In the genomic region with DNA sequence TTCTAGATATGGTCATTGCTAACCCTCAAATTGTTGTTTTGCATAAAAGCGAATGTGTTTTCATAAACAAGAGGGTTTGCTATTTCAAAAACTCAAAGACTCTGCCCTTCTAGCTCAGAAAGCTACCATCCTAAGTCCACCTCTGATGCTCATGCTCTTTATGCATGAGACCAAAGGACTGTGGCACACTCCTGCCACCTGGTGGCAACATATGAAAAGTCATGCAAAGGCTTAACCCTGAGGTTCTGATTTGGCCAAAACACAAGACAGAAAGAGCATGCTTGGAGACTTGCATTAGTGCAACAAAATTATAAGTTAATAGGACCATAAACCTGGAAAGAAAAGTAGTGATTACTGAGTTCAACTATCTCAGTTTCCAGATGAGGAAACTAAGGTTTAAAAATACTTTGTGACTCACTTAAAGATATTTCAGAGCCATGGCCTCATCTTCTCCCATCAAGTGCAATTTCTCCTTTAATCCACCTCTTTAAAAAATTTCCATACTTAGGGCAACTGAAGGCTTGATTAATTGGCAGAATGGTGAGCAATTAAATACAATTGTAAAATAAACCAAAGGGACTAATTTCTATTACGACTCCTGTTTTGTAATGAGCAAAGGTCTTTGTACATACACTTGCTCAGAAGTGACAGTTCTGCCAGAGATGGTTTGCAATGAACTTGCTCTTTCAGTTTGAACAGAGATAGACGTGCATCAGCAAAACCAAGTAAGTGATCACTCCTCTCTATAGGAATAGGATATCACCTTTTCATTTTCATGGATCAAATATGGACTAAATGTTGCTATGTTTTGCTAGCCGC, we compare ENCODE assay signal across 8 cellular contexts.
A peak's percentile ranks its signal among the peaks of the same experiment; 100 is the strongest.
DNase-seq lines count a peak whose midpoint lies in the region; ATAC-seq and TF ChIP-seq lines count a peak whose summit lies in the region.

No MANE protein-coding gene starts in this region.

- peaks cover 0 to 34% of the 10 kb centered on the region in 2 donors for H3K27me3 Mint-ChIP-seq in effector memory CD8-positive, alpha-beta T cell
- H3K27me3 Mint-ChIP-seq in mesothelial cell of epicardium (ENCODE audit: low read depth): no peaks in the 10 kb centered on the region

- ATAC-seq in GM19452 (IDR thresholded peaks at IDR 0.05; ENCODE audit: unreplicated experiment) (peak; percentile 71), HG03469 (IDR thresholded peaks at IDR 0.05; ENCODE audit: unreplicated experiment) (peak; percentile 46)
- peak; percentile 69 for ATAC-seq in effector memory CD8-positive, alpha-beta T cell (replicated peaks)

- H3K9me3 Mint-ChIP-seq in effector memory CD8-positive, alpha-beta T cell: no peaks in the 10 kb centered on the region
- H3K9me3 Mint-ChIP-seq in mesothelial cell of epicardium: no peaks in the 10 kb centered on the region

- H3K4me3 Mint-ChIP-seq in effector memory CD8-positive, alpha-beta T cell: no peak overlapping the region
- no peak overlapping the region for H3K4me3 Mint-ChIP-seq in mesothelial cell of epicardium

- peak; percentile 94 for TF ChIP-seq CTCF in mesothelial cell of epicardium (IDR thresholded peaks at IDR 0.05; ENCODE audit: unreplicated experiment)

- H3K36me3 Mint-ChIP-seq in effector memory CD8-positive, alpha-beta T cell (ENCODE audit: insufficient read depth): no peaks in the 10 kb centered on the region
- H3K36me3 Mint-ChIP-seq in mesothelial cell of epicardium: no peaks in the 10 kb centered on the region

- peaks cover 5 to 13% of the 10 kb centered on the region in 2 donors for H3K4me1 Mint-ChIP-seq in effector memory CD8-positive, alpha-beta T cell (ENCODE audit: low read depth in 2 of 2)
- peaks cover 20% of the 10 kb centered on the region for H3K4me1 Mint-ChIP-seq in mesothelial cell of epicardium

- DNase-seq in COR-L47 (lab: John Stamatoyannopoulos, UW) (peak; percentile 37), NCI-H526 treated with DMSO at 0.1 percent for 48 hours (lab: John Stamatoyannopoulos, UW) (peak; percentile 21), mesothelial cell of epicardium (ENCODE audit: low spot score in 2 of 2, unreplicated experiment in 2 of 2) (peak; percentile 49 to 84)
- peak; percentile 39 to 49 for DNase-seq in activated CD4-positive, alpha-beta T cell treated with anti-CD3 and anti-CD28 coated beads, Interleukin-2, amount 50 U/mL, for 4 hours
- DNase-seq in effector memory CD8-positive, alpha-beta T cell: peak; percentile 36 to 54 (median 40)
- peak; percentile 79 for DNase-seq in stimulated activated CD8-positive, alpha-beta memory T cell treated with anti-CD3 and anti-CD28 coated beads, Interleukin-4, amount 100 ng/mL, for 48 hours

- H3K27ac Mint-ChIP-seq in effector memory CD8-positive, alpha-beta T cell: no peak overlapping the region
- no peak overlapping the region for H3K27ac Mint-ChIP-seq in mesothelial cell of epicardium

Comparison
In these comparisons a context has a peak if more than half of its experiments do, and no peak if none do; other contexts are left out.
1. Peak in every context shown above with its lines: DNase-seq and ATAC-seq.
2. DNase-seq: peak in every context shown above with its lines; median percentile 79 in stimulated activated CD8-positive, alpha-beta memory T cell treated with anti-CD3 and anti-CD28 coated beads, Interleukin-4, amount 100 ng/mL, for 48 hours; 66 in mesothelial cell of epicardium; 44 in activated CD4-positive, alpha-beta T cell treated with anti-CD3 and anti-CD28 coated beads, Interleukin-2, amount 50 U/mL, for 4 hours; 40 in effector memory CD8-positive, alpha-beta T cell; 37 in COR-L47; 21 in NCI-H526 treated with DMSO at 0.1 percent for 48 hours.